Comparison of ENCODE assay signal across 29 cellular contexts in the genomic region with DNA sequence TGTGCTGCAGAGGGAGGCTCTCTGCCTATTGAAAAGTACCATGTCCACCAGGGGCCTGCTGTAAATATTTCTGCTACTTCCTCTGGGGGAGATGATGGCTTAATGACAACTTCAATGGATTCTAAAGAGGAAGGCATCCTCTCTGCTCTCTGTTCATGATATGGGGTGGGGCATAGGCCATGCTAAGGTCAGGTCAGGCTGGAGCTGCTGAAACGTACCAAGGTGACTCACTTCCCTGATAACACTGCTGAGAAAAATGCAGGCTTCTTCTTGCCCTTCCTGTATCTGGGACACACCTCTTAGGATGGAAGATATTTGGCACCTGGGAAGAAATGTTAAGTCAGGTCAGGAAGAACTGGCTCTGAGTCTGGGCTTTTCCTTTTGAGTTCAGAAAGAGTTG. TPM values are rescaled to one million over a fixed set of nuclear protein-coding genes. Genes with fewer than 3 reads are reported as not detected.
DNase-seq lines count a peak whose midpoint lies in the region; ATAC-seq, FAIRE-seq and TF ChIP-seq lines count a peak whose summit lies in the region.
"Had no signal": no experiment of that assay in that cellular context is flagged by ENCODE, and none has a peak within 500 bp of the region (broad histone marks: within the 10 kb centered on the region; RNA-seq: fewer than 3 reads in every experiment).

No MANE protein-coding gene starts in this region.

- no peak for TF ChIP-seq POLR2A in heart left ventricle (IDR thresholded peaks at IDR 0.05)

- CTCF ChIA-PET in OCI-LY7 (lab: Charles Lee; ENCODE audit: unreplicated experiment): no interaction called here

- POLR2A ChIA-PET in OCI-LY7 (lab: Charles Lee): no interaction called here

- H3K27me3 ChIP-seq in heart left ventricle: no peaks in the 10 kb centered on the region
- H3K27me3 ChIP-seq in left ventricle myocardium inferior (ENCODE audit: low read depth): no peaks in the 10 kb centered on the region
- H3K27me3 ChIP-seq in RWPE2 (ENCODE audit: insufficient read depth, poor library complexity, severe bottlenecking): no peaks in the 10 kb centered on the region
- H3K27me3 ChIP-seq in foreskin keratinocyte: no peaks in the 10 kb centered on the region
- H3K27me3 ChIP-seq: ascending aorta, BE2C, gastrocnemius medialis, right atrium auricular region, tibial nerve had no signal

- H4K20me1 ChIP-seq in OCI-LY7 (ENCODE audit: insufficient read depth, low read length): no peaks in the 10 kb centered on the region

- DNase-seq in heart left ventricle (no peak), left ventricle myocardium inferior (no peak), RWPE2 (ENCODE audit: low spot score) (peak; percentile 73), foreskin keratinocyte (peak; percentile 80 to 89), urothelium cell line (ENCODE audit: low spot score) (peak; percentile 36), OCI-LY7 (ENCODE audit: low spot score) (no peak), NCI-H526 treated with DMSO at 0.1 percent for 48 hours (lab: John Stamatoyannopoulos, UW) (no peak)
- no peak for DNase-seq in activated effector memory CD4-positive, alpha-beta T cell treated with anti-CD3 and anti-CD28 coated beads, Interleukin-2, amount 50 U/mL, for 16 hours
- DNase-seq: activated CD4-positive, alpha-beta T cell treated with anti-CD3 and anti-CD28 coated beads for 1 hour; activated CD8-positive, alpha-beta memory T cell treated with anti-CD3 and anti-CD28 coated beads for 24 hours; activated T-cell treated with anti-CD3 and anti-CD28 coated beads, Interleukin-2, amount 50 U/mL, for 72 hours; BE2C; DMS79 treated with DMSO at 0.1 percent for 48 hours; erythroblast; gastrocnemius medialis; kidney glomerular epithelial cell; mesenchymal stem cell; naive thymus-derived CD8-positive, alpha-beta T cell; NCI-H1436 treated with DMSO at 0.1 percent for 48 hours; NCI-H524 treated with DMSO at 0.1 percent for 48 hours; stimulated activated CD4-positive, alpha-beta T cell treated with anti-CD3 and anti-CD28 coated beads, Interleukin-12 subunit alpha, Interleukin-12 subunit beta, amount 100 ng/mL, for 4 hours; stimulated activated CD4-positive, alpha-beta T cell treated with anti-CD3 and anti-CD28 coated beads, Interleukin-4, amount 100 ng/mL, for 4 hours; stimulated activated naive CD8-positive, alpha-beta T cell treated with anti-CD3 and anti-CD28 coated beads, Interleukin-15, amount 100 ng/mL, for 72 hours had no signal

- no peaks in the 10 kb centered on the region for H3K79me2 ChIP-seq in OCI-LY7 (ENCODE audit: insufficient read depth, low read depth, low read length)

- H2AFZ ChIP-seq in OCI-LY7 (ENCODE audit: low read length): no peak overlapping the region

- WGBS in heart left ventricle, 4 donors: 16 to 41% (median 31%) methylated on average over 1 of the region's 1 CpG

- H3K9me3 ChIP-seq in heart left ventricle (no peaks in the 10 kb centered on the region), left ventricle myocardium inferior (replicated peaks) (no peaks in the 10 kb centered on the region), RWPE2 (ENCODE audit: severe bottlenecking) (no peaks in the 10 kb centered on the region), OCI-LY7 (ENCODE audit: low read length) (no peaks in the 10 kb centered on the region)
- H3K9me3 ChIP-seq: ascending aorta, BE2C, gastrocnemius medialis, right atrium auricular region, tibial nerve had no signal

- no peak for FAIRE-seq in urothelium cell line (lab: Jason Lieb, UNC)
- FAIRE-seq: A204.1, GM12878 had no signal

- intact Hi-C loops in heart left ventricle (cut with DNase I) (no loop called here), left ventricle myocardium inferior (cut with micrococcal nuclease) (no loop called here), OCI-LY7 (cut with micrococcal nuclease; ENCODE audit: unreplicated experiment) (no loop called here)

- no peak overlapping the region for H3K4me2 ChIP-seq in OCI-LY7 (ENCODE audit: low read length)

- H3K4me1 ChIP-seq in heart left ventricle: peaks cover 0 to 17% (median 0%) of the 10 kb centered on the region in 12 donors
- peaks cover 12% of the 10 kb centered on the region for H3K4me1 ChIP-seq in left ventricle myocardium inferior
- H3K4me1 ChIP-seq in RWPE2 (ENCODE audit: insufficient read depth, poor library complexity, severe bottlenecking): peaks cover 27% of the 10 kb centered on the region
- peaks cover 18% of the 10 kb centered on the region for H3K4me1 ChIP-seq in foreskin keratinocyte
- no peaks in the 10 kb centered on the region for H3K4me1 ChIP-seq in OCI-LY7 (ENCODE audit: insufficient read depth, low read length, poor library complexity, severe bottlenecking)
- H3K4me1 ChIP-seq: ascending aorta, BE2C, gastrocnemius medialis had no signal

- H3K27ac ChIP-seq in heart left ventricle (no peak overlapping the region), left ventricle myocardium inferior (replicated peaks) (no peak overlapping the region), RWPE2 (ENCODE audit: poor library complexity, severe bottlenecking) (peak overlapping the region; percentile 80), foreskin keratinocyte (peak overlapping the region; percentile 2), OCI-LY7 (ENCODE audit: low read depth, low read length, poor library complexity, severe bottlenecking) (no peak overlapping the region)
- H3K27ac ChIP-seq: ascending aorta, right atrium auricular region had no signal

- no peak for TF ChIP-seq CTCF in heart left ventricle (IDR thresholded peaks at IDR 0.05)
- TF ChIP-seq CTCF in left ventricle myocardium inferior (IDR thresholded peaks at IDR 0.05; ENCODE audit: borderline replicate concordance): no peak
- no peak for TF ChIP-seq CTCF in RWPE2 (IDR thresholded peaks at IDR 0.05; ENCODE audit: poor library complexity, severe bottlenecking)
- TF ChIP-seq CTCF in foreskin keratinocyte (conservative IDR thresholded peaks at IDR 0.05): no peak
- no peak for TF ChIP-seq CTCF in OCI-LY7 (conservative IDR thresholded peaks at IDR 0.05; ENCODE audit: low read length)

- no TSS peak for BruUV-seq in OCI-LY7 (replicated peaks; lab: Mats Ljungman, UMichigan)

- no peaks in the 10 kb centered on the region for H3K9me2 ChIP-seq in OCI-LY7 (ENCODE audit: insufficient read depth, low read length)

- H3K4me3 ChIP-seq in heart left ventricle (no peak overlapping the region), left ventricle myocardium inferior (no peak overlapping the region), RWPE2 (ENCODE audit: severe bottlenecking) (no peak overlapping the region), OCI-LY7 (ENCODE audit: low read depth, low read length, poor library complexity, severe bottlenecking) (no peak overlapping the region)
- H3K4me3 ChIP-seq: ascending aorta, gastrocnemius medialis, GM12878, right atrium auricular region, tibial nerve had no signal

- ATAC-seq in heart left ventricle: peak in 3 of 4 donors; percentile 45 to 47 (median 45)
- peak; percentile 99 for ATAC-seq in RWPE2 (ENCODE audit: low read depth)
- peak; percentile 97 for ATAC-seq in foreskin keratinocyte
- ATAC-seq: activated naive CD4-positive, alpha-beta T cell treated with anti-CD3 and anti-CD28 coated beads, Interleukin-2, amount 50 U/mL, for 72 hours; activated T-cell treated with anti-CD3 and anti-CD28 coated beads, Interleukin-2, amount 50 U/mL, for 72 hours; gastrocnemius medialis; naive thymus-derived CD8-positive, alpha-beta T cell; stimulated activated naive CD8-positive, alpha-beta T cell treated with anti-CD3 and anti-CD28 coated beads, Interleukin-15, amount 100 ng/mL, for 72 hours had no signal

- H3K36me3 ChIP-seq in heart left ventricle (peaks cover 0 to 10% (median 0%) of the 10 kb centered on the region in 9 donors), left ventricle myocardium inferior (peaks cover 13% of the 10 kb centered on the region), RWPE2 (ENCODE audit: low read depth) (peaks cover 13% of the 10 kb centered on the region), OCI-LY7 (ENCODE audit: insufficient read depth, low read length) (no peaks in the 10 kb centered on the region)
- H3K36me3 ChIP-seq: BE2C, gastrocnemius medialis had no signal

RNA-seq across cellular contexts. Expression of gene HS3ST1, which starts 31.5 kb away (rescaled TPM):
- total RNA-seq in heart left ventricle (1 to 10 TPM in 6 of 9 donors, under 1 TPM in 3; 0.33 to 2.5 (median 1.1) TPM), left ventricle myocardium inferior (2.4 TPM), foreskin keratinocyte (7.1 and 8.5 TPM in 2 replicates), OCI-LY7 (2022) (not detected in 2 replicates)
- polyA plus RNA-seq in heart left ventricle (1 to 10 TPM in 1 of 2 donors, under 1 TPM in 1; 0.30 to 1.5 TPM), foreskin keratinocyte (5.1 and 5.8 TPM in 2 replicates)
- total RNA-seq in OCI-LY7 (2014; rRNA removed; shearing (Covaris generic)): not detected in 2 replicates
- total RNA-seq: activated naive CD4-positive, alpha-beta T cell treated with anti-CD3 and anti-CD28 coated beads, Interleukin-2, amount 50 U/mL, for 72 hours; activated T-cell treated with anti-CD3 and anti-CD28 coated beads, Interleukin-2, amount 50 U/mL, for 72 hours had no signal
- polyA plus RNA-seq: naive thymus-derived CD8-positive, alpha-beta T cell had no signal

Comparison
In these comparisons a context has a peak if more than half of its experiments do, and no peak if none do; other contexts are left out.
1. ATAC-seq: peak in every context shown above with its lines; median percentile 99 in RWPE2; 97 in foreskin keratinocyte; 45 in heart left ventricle.
2. DNase-seq: peak in RWPE2 (single experiment), foreskin keratinocyte (2 of 2) and urothelium cell line (single experiment); none in heart left ventricle (0 of 5), left ventricle myocardium inferior (single experiment), activated effector memory CD4-positive, alpha-beta T cell treated with anti-CD3 and anti-CD28 coated beads, Interleukin-2, amount 50 U/mL, for 16 hours (single experiment), OCI-LY7 (single experiment) and NCI-H526 treated with DMSO at 0.1 percent for 48 hours (single experiment).
3. H3K27ac ChIP-seq: peak in RWPE2 (single experiment) and foreskin keratinocyte (single experiment); none in heart left ventricle (0 of 12), left ventricle myocardium inferior (single experiment) and OCI-LY7 (single experiment).